11 cellular contexts compared by ENCODE assay signal in genomic region chr1:228455715-228456114, GRCh38. TPM values are rescaled to one million over a fixed set of nuclear protein-coding genes. Genes with fewer than 3 reads are reported as not detected.
DNase-seq lines count a peak whose midpoint lies in the region; ATAC-seq and TF ChIP-seq lines count a peak whose summit lies in the region.
"Had no signal": no experiment of that assay in that cellular context is flagged by ENCODE, and none has a peak within 500 bp of the region (broad histone marks: within the 10 kb centered on the region; RNA-seq: fewer than 3 reads in every experiment).

No MANE protein-coding gene starts in this region.

- H3K4ac ChIP-seq in mesenchymal stem cell (ENCODE audit: low read depth in 1 of 2, low read length in 2 of 2): no peak overlapping the region

- H3K4me3 Mint-ChIP-seq in activated naive CD8-positive, alpha-beta T cell treated with anti-CD3 and anti-CD28 coated beads for 36 hours: peak overlapping the region; percentile 22
- H3K4me3 Mint-ChIP-seq in effector memory CD8-positive, alpha-beta T cell: no peak overlapping the region
- H3K4me3 Mint-ChIP-seq: activated B cell treated with CpG ODN at 0.5 μM for 24 hours had no signal

- no peak overlapping the region for H2AK5ac ChIP-seq in mesenchymal stem cell (ENCODE audit: low read length, severe bottlenecking)

- H2AFZ ChIP-seq in mesenchymal stem cell (ENCODE audit: low read depth, low read length): no peak overlapping the region

- peaks cover 4 to 9% of the 10 kb centered on the region in 2 experiments; a peak in 2 of 3 replicates for H3K36me3 ChIP-seq in HEK293 (ENCODE audit: control insufficient read depth in 2 of 2, insufficient read depth in 1 of 2, low read length in 2 of 2)
- peaks cover 0 to 2% of the 10 kb centered on the region in 2 experiments for H3K36me3 ChIP-seq in mesenchymal stem cell (ENCODE audit: control insufficient read depth in 1 of 2, insufficient read depth in 2 of 2, low read depth in 1 of 2, low read length in 2 of 2)

- POLR2A ChIA-PET in HEK293 (lab: Yijun Ruan, JAX): interaction anchor here (1.5 kb wide), 1 partner anchor 49 kb away, joined by 5 read pairs; the partner anchor contains the start of gene TRIM11

- 40% methylated on average over 1 of the region's 1 CpG for WGBS in mesenchymal stem cell

- H3K9me3 Mint-ChIP-seq in activated naive CD8-positive, alpha-beta T cell treated with anti-CD3 and anti-CD28 coated beads for 36 hours: no peaks in the 10 kb centered on the region
- H3K9me3 Mint-ChIP-seq in effector memory CD8-positive, alpha-beta T cell: no peaks in the 10 kb centered on the region
- H3K9me3 Mint-ChIP-seq: activated B cell treated with CpG ODN at 0.5 μM for 24 hours had no signal

- H3K27ac Mint-ChIP-seq in activated naive CD8-positive, alpha-beta T cell treated with anti-CD3 and anti-CD28 coated beads for 36 hours: no peak overlapping the region
- no peak overlapping the region for H3K27ac Mint-ChIP-seq in effector memory CD8-positive, alpha-beta T cell
- H3K27ac Mint-ChIP-seq: activated B cell treated with CpG ODN at 0.5 μM for 24 hours had no signal

- H3K4me1 ChIP-seq in HEK293 (ENCODE audit: control insufficient read depth, insufficient read depth, low read length) (peaks cover 6% of the 10 kb centered on the region; the same call in 1 of the 2 replicates), mesenchymal stem cell (ENCODE audit: control insufficient read depth, insufficient read depth, low read depth, low read length) (peaks cover 15% of the 10 kb centered on the region)

- H3K79me1 ChIP-seq in mesenchymal stem cell (replicated peaks; ENCODE audit: low read length, poor library complexity, severe bottlenecking): no peaks in the 10 kb centered on the region

- H3K4me3 ChIP-seq in HEK293 (ENCODE audit: low read depth, low read length) (peak overlapping the region; percentile 85), mesenchymal stem cell (ENCODE audit: insufficient read depth in 1 of 2, low read depth in 1 of 2, low read length in 2 of 2) (no peak overlapping the region)
- H3K4me3 ChIP-seq: lung had no signal

- no peak overlapping the region for H3K14ac ChIP-seq in mesenchymal stem cell (ENCODE audit: low read length in 2 of 2)

- DNase-seq in NCI-H2227 (lab: John Stamatoyannopoulos, UW; ENCODE audit: unreplicated experiment) (peak; percentile 11), NCI-H2227 treated with DMSO at 0.1 percent for 48 hours (lab: John Stamatoyannopoulos, UW) (no peak), mesenchymal stem cell (peak; percentile 25), SKM-1 (lab: John Stamatoyannopoulos, UW; ENCODE audit: unreplicated experiment) (no peak)
- no peak for DNase-seq in activated naive CD8-positive, alpha-beta T cell treated with anti-CD3 and anti-CD28 coated beads for 36 hours
- no peak for DNase-seq in effector memory CD8-positive, alpha-beta T cell
- DNase-seq: activated B cell treated with CpG ODN at 0.5 μM for 24 hours, NCI-H2107 had no signal

- H3K27ac ChIP-seq in HEK293 (ENCODE audit: extremely low read depth, low read depth, low read length): no peak overlapping the region
- no peak overlapping the region for H3K27ac ChIP-seq in mesenchymal stem cell (ENCODE audit: low read length, poor library complexity, severe bottlenecking)

- no peak overlapping the region for H2BK15ac ChIP-seq in mesenchymal stem cell (ENCODE audit: low read depth, poor library complexity, severe bottlenecking)

- peaks cover 20% of the 10 kb centered on the region for H3K27me3 Mint-ChIP-seq in activated naive CD8-positive, alpha-beta T cell treated with anti-CD3 and anti-CD28 coated beads for 36 hours
- H3K27me3 Mint-ChIP-seq in effector memory CD8-positive, alpha-beta T cell: no peaks in the 10 kb centered on the region

- peaks cover 2% of the 10 kb centered on the region for H3K36me3 Mint-ChIP-seq in activated naive CD8-positive, alpha-beta T cell treated with anti-CD3 and anti-CD28 coated beads for 36 hours
- H3K36me3 Mint-ChIP-seq in effector memory CD8-positive, alpha-beta T cell (ENCODE audit: insufficient read depth): peaks cover 35% of the 10 kb centered on the region

- TF ChIP-seq CTCF in HEK293 (tag by site-specific recombination; IDR thresholded peaks at IDR 0.05): peak; percentile 28; the same call in 1 of the 2 replicates

- no peak overlapping the region for H3K23ac ChIP-seq in mesenchymal stem cell (ENCODE audit: low read length in 2 of 2)

- H3K4me2 ChIP-seq in mesenchymal stem cell (ENCODE audit: low read length, poor library complexity, severe bottlenecking): peak overlapping the region; percentile 29

- H4K8ac ChIP-seq in mesenchymal stem cell (ENCODE audit: low read length): no peak overlapping the region

- peak overlapping the region; percentile 88 for H3K9ac ChIP-seq in mesenchymal stem cell (ENCODE audit: low read length)

- H2BK12ac ChIP-seq in mesenchymal stem cell (ENCODE audit: low read length in 2 of 2): no peak overlapping the region

- peaks cover 16% of the 10 kb centered on the region for H3K4me1 Mint-ChIP-seq in activated naive CD8-positive, alpha-beta T cell treated with anti-CD3 and anti-CD28 coated beads for 36 hours
- H3K4me1 Mint-ChIP-seq in effector memory CD8-positive, alpha-beta T cell (ENCODE audit: low read depth in 2 of 2): peaks cover 34 to 43% of the 10 kb centered on the region in 2 donors

- no peak overlapping the region for H2BK120ac ChIP-seq in mesenchymal stem cell (ENCODE audit: low read depth, low read length)

- CTCF ChIA-PET in HEK293 (lab: Yijun Ruan, JAX): interaction anchor here (1.1 to 1.9 kb wide), 6 partner anchors 11 to 325 kb away, joined by 3 to 8 read pairs (median 4); no protein-coding TSS in a partner anchor

- H3K27me3 ChIP-seq in mesenchymal stem cell (ENCODE audit: control insufficient read depth in 1 of 2, insufficient read depth in 1 of 2, low read length in 2 of 2): peaks cover 0 to under 1% of the 10 kb centered on the region in 2 experiments

- ATAC-seq in effector memory CD8-positive, alpha-beta T cell (replicated peaks): no peak
- no peak for ATAC-seq in HG03097 (IDR thresholded peaks at IDR 0.05; ENCODE audit: low FRiP score, unreplicated experiment)

- H2BK5ac ChIP-seq in mesenchymal stem cell (ENCODE audit: low read depth, low read length, poor library complexity, severe bottlenecking): no peak overlapping the region

- H4K91ac ChIP-seq in mesenchymal stem cell (ENCODE audit: low read length): no peak overlapping the region

- H3K9me3 ChIP-seq in HEK293 (ENCODE audit: control insufficient read depth, insufficient read depth, low read depth, low read length): no peaks in the 10 kb centered on the region
- H3K9me3 ChIP-seq in mesenchymal stem cell (ENCODE audit: control insufficient read depth, low read length): no peaks in the 10 kb centered on the region

- H3K18ac ChIP-seq in mesenchymal stem cell (ENCODE audit: low read depth in 1 of 2, low read length in 2 of 2): no peak overlapping the region

TF ChIP-seq in HEK293, 187 proteins besides CTCF, POLR2A, EP300 and RAD21:
- TF ChIP-seq ZNF596 (tag by site-specific recombination; IDR thresholded peaks at IDR 0.05): no peak
- peak; percentile 18; the same call in 1 of the 2 replicates for TF ChIP-seq ZNF335 (tag by site-specific recombination; conservative IDR thresholded peaks at IDR 0.05)

RNA-seq across cellular contexts. Expression of gene RNF187, which starts 31.5 kb away (rescaled TPM):
- total RNA-seq in activated naive CD8-positive, alpha-beta T cell treated with anti-CD3 and anti-CD28 coated beads for 36 hours: 100 to 1,000 TPM; 119 to 125 TPM
- 68.0 TPM for polyA plus RNA-seq in mesenchymal stem cell (2013, experiment 1 of 2)
- polyA plus RNA-seq in mesenchymal stem cell (2013, experiment 2 of 2): 67.0 TPM

RNA-seq across cellular contexts. Expression of gene TRIM17, which starts 39.1 kb away (rescaled TPM):
- total RNA-seq in activated naive CD8-positive, alpha-beta T cell treated with anti-CD3 and anti-CD28 coated beads for 36 hours: 1 to 10 TPM; 1.3 to 1.9 TPM
- polyA plus RNA-seq in mesenchymal stem cell (2013, experiment 1 of 2): 1.9 TPM
- polyA plus RNA-seq in mesenchymal stem cell (2013, experiment 2 of 2): 1.7 TPM
- total RNA-seq: activated B cell treated with CpG ODN at 0.5 μM for 24 hours had no signal

RNA-seq across cellular contexts. Expression of gene TRIM11, which starts 49.1 kb away (rescaled TPM):
- total RNA-seq in activated naive CD8-positive, alpha-beta T cell treated with anti-CD3 and anti-CD28 coated beads for 36 hours: 10 to 100 TPM; 32.7 to 36.1 TPM
- polyA plus RNA-seq in mesenchymal stem cell (2013, experiment 1 of 2): 16.3 TPM
- polyA plus RNA-seq in mesenchymal stem cell (2013, experiment 2 of 2): 15.1 TPM

Comparison
In these comparisons a context has a peak if more than half of its experiments do, and no peak if none do; other contexts are left out.
1. DNase-seq: peak in NCI-H2227 (single experiment) and mesenchymal stem cell (single experiment); none in NCI-H2227 treated with DMSO at 0.1 percent for 48 hours (single experiment), activated naive CD8-positive, alpha-beta T cell treated with anti-CD3 and anti-CD28 coated beads for 36 hours (single experiment), SKM-1 (single experiment) and effector memory CD8-positive, alpha-beta T cell (0 of 3).